Comparison of ENCODE assay signal across 27 cellular contexts in genomic region chr10:19588608-19589007, GRCh38.
"Had no signal": no experiment of that assay in that cellular context is flagged by ENCODE, and none has a peak within 500 bp of the region (broad histone marks: within the 10 kb centered on the region; RNA-seq: fewer than 3 reads in every experiment).

No MANE protein-coding gene starts in this region.

- H3K36me3 ChIP-seq: left ventricle myocardium inferior, neutrophil, sigmoid colon, suprapubic skin, thoracic aorta, tibial artery, upper lobe of right lung had no signal

- H3K27me3 ChIP-seq: neural progenitor cell, neutrophil, sigmoid colon, suprapubic skin, tibial artery, upper lobe of right lung had no signal

- H3K4me3 ChIP-seq: left ventricle myocardium inferior, lung, neural progenitor cell, sigmoid colon, skin epidermis, suprapubic skin, thoracic aorta, tibial artery, upper lobe of right lung had no signal

- H3K9me3 ChIP-seq: neutrophil, sigmoid colon, suprapubic skin, thoracic aorta, upper lobe of right lung had no signal

- H3K27ac ChIP-seq: left ventricle myocardium inferior, neural progenitor cell, neutrophil, parathyroid adenoma, sigmoid colon, skin epidermis, suprapubic skin, thoracic aorta, tibial artery, upper lobe of right lung had no signal

- DNase-seq: head of caudate nucleus; hypothalamus; immature natural killer cell; kidney; left colon; left ventricle myocardium inferior; mesendoderm; naive B cell; natural killer cell; nephron progenitor cell; occipital lobe; retina; right cardiac atrium; sigmoid colon; stimulated activated CD4-positive, alpha-beta T cell treated with anti-CD3 and anti-CD28 coated beads, Interleukin-4, amount 100 ng/mL, for 24 hours; stimulated activated naive CD4-positive, alpha-beta T cell; tibial artery; trophoblast cell; upper lobe of right lung had no signal

- ATAC-seq: left colon; natural killer cell; right cardiac atrium; stimulated activated effector memory CD8-positive, alpha-beta T cell treated with anti-CD3 and anti-CD28 coated beads, Interleukin-12 subunit alpha, Interleukin-12 subunit beta, amount 100 ng/mL, for 72 hours; upper lobe of right lung had no signal

- H3K4me1 ChIP-seq: left ventricle myocardium inferior, neural progenitor cell, parathyroid adenoma, sigmoid colon, suprapubic skin, tibial artery, upper lobe of right lung had no signal
